In genomic region chr15:91291673-91292072, GRCh38 we compare ENCODE assay signal across 10 cellular contexts.
DNase-seq lines count a peak whose midpoint lies in the region; ATAC-seq and TF ChIP-seq lines count a peak whose summit lies in the region.
"Had no signal": no experiment of that assay in that cellular context is flagged by ENCODE, and none has a peak within 500 bp of the region (broad histone marks: within the 10 kb centered on the region; RNA-seq: fewer than 3 reads in every experiment).

No MANE protein-coding gene starts in this region.

- H3K79me2 ChIP-seq in OCI-LY3 (ENCODE audit: low read length): no peaks in the 10 kb centered on the region

- no peak overlapping the region for H3K9ac ChIP-seq in OCI-LY3 (ENCODE audit: low read length)

- no peaks in the 10 kb centered on the region for H3K4me1 ChIP-seq in OCI-LY3 (ENCODE audit: low read length)

- H3K4me1 Mint-ChIP-seq in HFFc6 (ENCODE audit: low read depth): no peaks in the 10 kb centered on the region

- H3K27me3 Mint-ChIP-seq in HFFc6 (ENCODE audit: insufficient read depth): peaks cover 9% of the 10 kb centered on the region

- no peaks in the 10 kb centered on the region for H3K36me3 ChIP-seq in OCI-LY3 (replicated peaks; ENCODE audit: low read depth, low read length)

- H3K4me3 ChIP-seq in OCI-LY3 (ENCODE audit: low read length): peak overlapping the region; percentile 23

- peak overlapping the region; percentile 41; the same call in 1 of the 2 replicates for H2AFZ ChIP-seq in OCI-LY3 (ENCODE audit: low read depth, low read length)

- no peaks in the 10 kb centered on the region for H3K36me3 Mint-ChIP-seq in HFFc6 (ENCODE audit: low read depth)

- H3K4me2 ChIP-seq in OCI-LY3 (ENCODE audit: low read length): peak overlapping the region; percentile 28; the same call in 1 of the 2 replicates

- H3K27ac Mint-ChIP-seq in HFFc6: no peak overlapping the region

- H3K9me3 Mint-ChIP-seq in HFFc6: no peaks in the 10 kb centered on the region

- DNase-seq in HFFc6 (no peak), iris pigment epithelial cell (ENCODE audit: low read depth) (peak; percentile 26), activated gamma-delta T cell treated with Interleukin-2 at 50 U/mL for 16 hours (no peak), COR-L47 (lab: John Stamatoyannopoulos, UW) (no peak), T1000 (lab: John Stamatoyannopoulos, UW) (no peak)
- DNase-seq: central memory CD4-positive, alpha-beta T cell; stimulated activated CD4-positive, alpha-beta T cell treated with anti-CD3 and anti-CD28 coated beads, Interleukin-1b, Interleukin-23, amount 100 ng/mL, for 48 hours had no signal

- peaks cover 24% of the 10 kb centered on the region for H3K27me3 ChIP-seq in OCI-LY3 (ENCODE audit: low read depth, low read length)

- no peaks in the 10 kb centered on the region for H3K9me3 ChIP-seq in OCI-LY3 (ENCODE audit: insufficient read depth, low read length)

- H3K27ac ChIP-seq in OCI-LY3 (ENCODE audit: low read length): no peak overlapping the region

- H4K20me1 ChIP-seq in OCI-LY3 (ENCODE audit: insufficient read depth, low read length): no peaks in the 10 kb centered on the region

- TF ChIP-seq CTCF in HFFc6 (IDR thresholded peaks at IDR 0.05) (no peak), OCI-LY3 (IDR thresholded peaks at IDR 0.05; ENCODE audit: low read depth, low read length) (no peak)

- H3K4me3 Mint-ChIP-seq in HFFc6: peak overlapping the region; percentile 40

- ATAC-seq in GM18502 (IDR thresholded peaks at IDR 0.05; ENCODE audit: poor library complexity, unreplicated experiment) (peak; percentile 83), HG02642 (IDR thresholded peaks at IDR 0.05; ENCODE audit: poor library complexity, unreplicated experiment) (no peak)
